In genomic region chr3:97910931-97911351, GRCh38 we compare ENCODE assay signal across 11 cellular contexts.
DNase-seq lines count a peak whose midpoint lies in the region; ATAC-seq, FAIRE-seq and TF ChIP-seq lines count a peak whose summit lies in the region.
"Had no signal": no experiment of that assay in that cellular context is flagged by ENCODE, and none has a peak within 500 bp of the region (broad histone marks: within the 10 kb centered on the region; RNA-seq: fewer than 3 reads in every experiment).

No MANE protein-coding gene starts in this region.

- H3K4me2 ChIP-seq in K562 (ENCODE audit: insufficient read depth, low read length) = peak overlapping the region; percentile 28

- FAIRE-seq in K562 (lab: Jason Lieb, UNC) = peak; percentile 94
- FAIRE-seq: G401.6 had no signal

- H3K27me3 ChIP-seq in CD8-positive, alpha-beta memory T cell (ENCODE audit: insufficient read depth, low read length, poor library complexity, severe bottlenecking) = no peaks in the 10 kb centered on the region
- no peaks in the 10 kb centered on the region for H3K27me3 ChIP-seq in K562 (ENCODE audit: control insufficient read depth in 2 of 2, insufficient read depth in 2 of 2, low read length in 2 of 2)
- H3K27me3 ChIP-seq in ascending aorta = no peaks in the 10 kb centered on the region
- H3K27me3 ChIP-seq: sigmoid colon had no signal

- peak overlapping the region; percentile 54 for H2AFZ ChIP-seq in K562 (ENCODE audit: low read depth, low read length)

- H3K79me2 ChIP-seq in K562 (ENCODE audit: control insufficient read depth, insufficient read depth, low read length) = no peaks in the 10 kb centered on the region

- H3K36me3 Mint-ChIP-seq in CD8-positive, alpha-beta memory T cell = peaks cover 0 to 1% (median 0%) of the 10 kb centered on the region in 3 donors
- H3K36me3 Mint-ChIP-seq in IgD-negative memory B cell = peaks cover 2% of the 10 kb centered on the region

- TF ChIP-seq RAD21 in K562 (CRISPR knock-in tag; conservative IDR thresholded peaks at IDR 0.05 in 1 of 2, IDR thresholded peaks at IDR 0.05 in 1 of 2) = no peak

- no peak overlapping the region for H3K9ac ChIP-seq in K562 (ENCODE audit: insufficient read depth in 1 of 2, low read depth in 2 of 2, low read length in 2 of 2)

- WGBS in K562 (ENCODE audit: insufficient coverage, low coverage, missing lambda C conversion rate) = 2% methylated on average over 3 of the region's 3 CpGs

- peak; percentile 2 to 66 (median 41) for DNase-seq in CD8-positive, alpha-beta memory T cell
- DNase-seq in K562 (ENCODE audit: extremely low read depth in 1 of 4, low spot score in 3 of 4) (peak; percentile 40 to 73 (median 53)), medulla oblongata (ENCODE audit: extremely low spot score) (peak; percentile 23), ascending aorta (ENCODE audit: low spot score in 2 of 2) (no peak), AG08396 (ENCODE audit: low spot score) (no peak)
- DNase-seq: NCI-H1436 treated with DMSO at 0.1 percent for 48 hours, sigmoid colon had no signal

- H4K20me1 ChIP-seq in K562 (replicated peaks; ENCODE audit: control insufficient read depth, insufficient read depth, low read length) = no peaks in the 10 kb centered on the region

- POLR2A ChIA-PET in CD8-positive, alpha-beta memory T cell (lab: Charles Lee) = interaction anchor here (0.6 kb wide), 1 partner anchor 39 kb away, joined by 3 read pairs; no protein-coding TSS in a partner anchor
- POLR2A ChIA-PET in K562 (lab: Yijun Ruan, JAX) = interaction anchor here (0.5 to 1.6 kb wide), 3 partner anchors 25 to 43 kb away, joined by 3 to 5 read pairs (median 5); no protein-coding TSS in a partner anchor

- H3K36me3 ChIP-seq in CD8-positive, alpha-beta memory T cell (ENCODE audit: insufficient read depth, low read length) = no peaks in the 10 kb centered on the region
- H3K36me3 ChIP-seq in K562 (ENCODE audit: control insufficient read depth, insufficient read depth, low read length) (no peaks in the 10 kb centered on the region), ascending aorta (peaks cover 6 to 22% of the 10 kb centered on the region in 2 donors)

- peak; percentile 55; the same call in 1 of the 2 replicates for TF ChIP-seq EP300 in K562 (IDR thresholded peaks at IDR 0.05; ENCODE audit: low read length)

- peak overlapping the region; percentile 33 for H3K4me3 ChIP-seq in CD8-positive, alpha-beta memory T cell (ENCODE audit: low read length)
- no peak overlapping the region for H3K4me3 ChIP-seq in K562
- H3K4me3 ChIP-seq in ascending aorta = no peak overlapping the region
- H3K4me3 ChIP-seq: sigmoid colon had no signal

- peaks cover 31 to 43% (median 42%) of the 10 kb centered on the region in 3 donors for H3K4me1 Mint-ChIP-seq in CD8-positive, alpha-beta memory T cell
- peaks cover 8 to 11% (median 11%) of the 10 kb centered on the region in 3 donors for H3K4me1 Mint-ChIP-seq in IgD-negative memory B cell

- H3K9me3 Mint-ChIP-seq in CD8-positive, alpha-beta memory T cell = peaks cover 2 to 7% (median 3%) of the 10 kb centered on the region in 5 donors
- peaks cover 0 to 2% (median 0%) of the 10 kb centered on the region in 3 donors for H3K9me3 Mint-ChIP-seq in IgD-negative memory B cell

- H3K9me1 ChIP-seq in K562 (ENCODE audit: control insufficient read depth, insufficient read depth, low read length) = no peaks in the 10 kb centered on the region

- TF ChIP-seq CTCF in K562 (IDR thresholded peaks at IDR 0.05 in 2 of 3, conservative IDR thresholded peaks at IDR 0.05 in 1 of 3; ENCODE audit: insufficient read depth in 2 of 3, low read depth in 1 of 3, low read length in 3 of 3) (no peak), ascending aorta (IDR thresholded peaks at IDR 0.05) (no peak)

- H3K27me3 Mint-ChIP-seq in CD8-positive, alpha-beta memory T cell = no peaks in the 10 kb centered on the region
- no peaks in the 10 kb centered on the region for H3K27me3 Mint-ChIP-seq in IgD-negative memory B cell

- H3K4me3 Mint-ChIP-seq in CD8-positive, alpha-beta memory T cell = peak overlapping the region; percentile 86 to 95 (median 91)
- peak overlapping the region in 3 of 4 donors; percentile 81 to 91 (median 90) for H3K4me3 Mint-ChIP-seq in IgD-negative memory B cell

- H3K4me1 ChIP-seq in CD8-positive, alpha-beta memory T cell (ENCODE audit: insufficient read depth, low read length) = peaks cover 20% of the 10 kb centered on the region
- H3K4me1 ChIP-seq in K562 (replicated peaks in 1 of 2; ENCODE audit: control insufficient read depth in 2 of 2, insufficient read depth in 2 of 2, low read length in 2 of 2) = peaks cover 0 to 10% of the 10 kb centered on the region in 2 experiments; a peak in 2 of 5 replicates
- H3K4me1 ChIP-seq in ascending aorta = no peaks in the 10 kb centered on the region

- TF ChIP-seq POLR2A in K562 (conservative IDR thresholded peaks at IDR 0.05) = no peak

- no TSS peak for BruUV-seq in K562 (replicated peaks; lab: Mats Ljungman, UMichigan)

- intact Hi-C loops in K562 (cut with micrococcal nuclease) = loop anchor here (5.0 kb wide), 1 partner anchor 61 kb away; the partner anchor contains the start of gene RIOX2
- intact Hi-C loops in ascending aorta (cut with DNase I) = no loop called here

- peak overlapping the region; percentile 9 for H3K27ac ChIP-seq in CD8-positive, alpha-beta memory T cell (ENCODE audit: low read depth, low read length)
- H3K27ac ChIP-seq in K562 (ENCODE audit: extremely low read depth, low read depth, low read length) (peak overlapping the region; percentile 57; the same call in 1 of the 3 replicates), ascending aorta (no peak overlapping the region)

- H3K27ac Mint-ChIP-seq in CD8-positive, alpha-beta memory T cell = peak overlapping the region; percentile 84 to 98 (median 96)
- H3K27ac Mint-ChIP-seq in IgD-negative memory B cell = peak overlapping the region in 2 of 3 donors; percentile 87 to 94

- in situ Hi-C loops in K562 (cut with MboI) = no loop called here

- H3K9me3 ChIP-seq in CD8-positive, alpha-beta memory T cell (ENCODE audit: low read length) = peaks cover 3% of the 10 kb centered on the region
- H3K9me3 ChIP-seq in K562 (replicated peaks; ENCODE audit: control insufficient read depth, insufficient read depth, low read depth, low read length) (no peaks in the 10 kb centered on the region), ascending aorta (no peaks in the 10 kb centered on the region)
- H3K9me3 ChIP-seq: sigmoid colon had no signal

- CTCF ChIA-PET in CD8-positive, alpha-beta memory T cell (lab: Charles Lee) = interaction anchor here (0.9 kb wide), 1 partner anchor 118 kb away, joined by 3 read pairs; no protein-coding TSS in a partner anchor
- CTCF ChIA-PET in K562 (lab: Yijun Ruan, JAX; ENCODE audit: low intra/inter-chr PET ratio) = no interaction called here

- ATAC-seq in K562 (peak; percentile 98), GM21619 (IDR thresholded peaks at IDR 0.05; ENCODE audit: unreplicated experiment) (no peak), GM21447 (IDR thresholded peaks at IDR 0.05; ENCODE audit: unreplicated experiment) (no peak)

TF ChIP-seq in K562, 482 proteins besides CTCF, POLR2A, EP300 and RAD21 (continues in another document):
- TF ChIP-seq MYC (IDR thresholded peaks at IDR 0.05; ENCODE audit: low read depth, low read length) = no peak
- TF ChIP-seq MYC (CRISPR knock-in tag; IDR thresholded peaks at IDR 0.05; ENCODE audit: borderline replicate concordance, low read depth) = no peak
- no peak for TF ChIP-seq ZBTB5 (IDR thresholded peaks at IDR 0.05)
- peak; percentile 82 for TF ChIP-seq DPF2 (IDR thresholded peaks at IDR 0.05)
- no peak for TF ChIP-seq EP400 (IDR thresholded peaks at IDR 0.05)
- TF ChIP-seq CREB5 (CRISPR knock-in tag; IDR thresholded peaks at IDR 0.05) = no peak
- no peak for TF ChIP-seq ZNF57 (CRISPR knock-in tag; IDR thresholded peaks at IDR 0.05)
- no peak for TF ChIP-seq ILK (tag; IDR thresholded peaks at IDR 0.05; ENCODE audit: borderline replicate concordance, low read depth)
- peak; percentile 84 for TF ChIP-seq HES1 (IDR thresholded peaks at IDR 0.05; ENCODE audit: low read depth)
- peak; percentile 84 for TF ChIP-seq TAL1 (IDR thresholded peaks at IDR 0.05)
- peak; percentile 40; the same call in 1 of the 2 replicates for TF ChIP-seq ATF7 (IDR thresholded peaks at IDR 0.05)
- no peak for TF ChIP-seq MYBL2 (IDR thresholded peaks at IDR 0.05; ENCODE audit: low read depth)
- no peak for TF ChIP-seq MYBL2 (CRISPR knock-in tag; IDR thresholded peaks at IDR 0.05; ENCODE audit: borderline replicate concordance)
- TF ChIP-seq ZZZ3 (IDR thresholded peaks at IDR 0.05) = no peak
- TF ChIP-seq FOXK2 (conservative IDR thresholded peaks at IDR 0.05 in 1 of 2, IDR thresholded peaks at IDR 0.05 in 1 of 2; ENCODE audit: low read depth in 2 of 2) = no peak

Comparison
In these comparisons a context has a peak if more than half of its experiments do, and no peak if none do; other contexts are left out.
1. DNase-seq: peak in CD8-positive, alpha-beta memory T cell (5 of 5), K562 (4 of 4) and medulla oblongata (single experiment); none in ascending aorta (0 of 2) and AG08396 (single experiment).
2. H3K27ac ChIP-seq: peak in CD8-positive, alpha-beta memory T cell (single experiment) and K562 (single experiment); none in ascending aorta (0 of 2).